In the genomic region with DNA sequence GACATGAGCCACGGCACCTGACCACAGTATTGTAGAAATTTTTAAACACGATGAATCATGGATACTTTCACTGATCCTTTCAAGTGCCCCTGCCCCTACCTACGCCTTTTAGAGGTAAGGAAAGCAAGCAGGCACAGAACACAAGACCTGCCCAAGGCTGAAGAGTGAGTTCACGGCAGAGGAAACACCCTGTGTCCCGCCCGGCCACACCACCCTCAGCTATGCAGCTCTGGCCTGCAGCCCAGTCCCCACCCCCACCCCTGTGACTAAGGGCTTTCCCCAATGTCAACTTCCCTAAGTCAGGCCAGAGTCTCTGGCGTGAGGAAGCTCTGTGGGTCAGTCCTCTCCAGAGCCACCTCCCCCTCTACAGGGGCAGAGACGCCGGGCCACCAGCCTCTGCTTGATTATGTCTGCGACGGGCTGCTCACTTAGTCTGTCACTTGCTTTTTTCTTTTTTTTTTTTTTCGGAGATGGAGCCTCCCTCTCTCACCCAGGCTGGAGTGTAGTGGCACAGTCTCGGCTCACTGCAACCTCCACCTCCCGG, we compare ENCODE assay signal across 8 cellular contexts. TPM values are rescaled to one million over a fixed set of nuclear protein-coding genes. Genes with fewer than 3 reads are reported as not detected.
A peak's percentile ranks its signal among the peaks of the same experiment; 100 is the strongest.
DNase-seq lines count a peak whose midpoint lies in the region; ATAC-seq and TF ChIP-seq lines count a peak whose summit lies in the region.

No MANE protein-coding gene starts in this region.

- H3K4me3 ChIP-seq in HCT116 (replicated peaks in 1 of 2; ENCODE audit: low read depth in 1 of 2, low read length in 2 of 2) (peak overlapping the region; percentile 23 to 32; a peak in 3 of 4 replicates), skin epidermis (no peak overlapping the region)

- no peaks in the 10 kb centered on the region for H3K27me3 ChIP-seq in HCT116 (ENCODE audit: insufficient read depth, low read length)

- no peak for TF ChIP-seq CTCF in HCT116 (IDR thresholded peaks at IDR 0.05 in 2 of 3, conservative IDR thresholded peaks at IDR 0.05 in 1 of 3; ENCODE audit: borderline replicate concordance in 1 of 3, insufficient read depth in 1 of 3, low read depth in 2 of 3, low read length in 2 of 3)

- peak; percentile 91 for ATAC-seq in HCT116
- ATAC-seq in left cardiac atrium, result peak; percentile 83 to 87

- H2AFZ ChIP-seq in HCT116 (ENCODE audit: low read depth, low read length, poor library complexity, severe bottlenecking), result no peak overlapping the region

- peaks cover 18 to 34% of the 10 kb centered on the region in 2 experiments; a peak in 3 of 4 replicates for H3K36me3 ChIP-seq in HCT116 (ENCODE audit: control insufficient read depth in 1 of 2, insufficient read depth in 2 of 2, low read length in 2 of 2)

- no peak for TF ChIP-seq RAD21 in HCT116 (IDR thresholded peaks at IDR 0.05; ENCODE audit: low read depth)

- RAD21 ChIA-PET in HCT116 (lab: Charles Lee; ENCODE audit: low non-redundant PET in 1 of 2, low total read pairs in 2 of 2, uncharacterized antibody in 2 of 2, unreplicated experiment in 2 of 2), result no interaction called here

- H3K4me1 ChIP-seq in HCT116 (ENCODE audit: control insufficient read depth in 1 of 2, insufficient read depth in 2 of 2, low read length in 2 of 2), result peaks cover 55 to 67% of the 10 kb centered on the region in 2 experiments

- TF ChIP-seq POLR2A in HCT116 (IDR thresholded peaks at IDR 0.05; ENCODE audit: borderline replicate concordance, extremely low read depth, insufficient read depth, insufficient read length), result no peak

- H3K27ac ChIP-seq in HCT116 (ENCODE audit: low read depth, low read length) (peak overlapping the region; percentile 94), skin epidermis (peak overlapping the region in 15 of 21 experiments; percentile 7 to 77 (median 58))

- peak overlapping the region; percentile 67 for H3K4me2 ChIP-seq in HCT116 (ENCODE audit: low read length)

- peaks cover 32% of the 10 kb centered on the region for H3K79me2 ChIP-seq in HCT116 (ENCODE audit: insufficient read depth, low read length)

- BruUV-seq in HCT116 (replicated peaks; lab: Mats Ljungman, UMichigan), result no TSS peak

- H3K9me2 ChIP-seq in HCT116 (ENCODE audit: insufficient read depth), result no peaks in the 10 kb centered on the region

- CTCF ChIA-PET in HCT116 (lab: Charles Lee), result interaction anchor here (1.3 to 3.1 kb wide), 2 partner anchors 9 to 18 kb away, joined by 4 to 15 read pairs; a partner anchor contains a TSS

- intact Hi-C loops in HCT116 (cut with micrococcal nuclease) (loop anchor here (1.0 kb wide), 2 partner anchors 9 to 18 kb away; a partner anchor contains a TSS), left cardiac atrium (cut with DNase I) (no loop called here)

- H4K20me1 ChIP-seq in HCT116 (ENCODE audit: insufficient read depth), result no peaks in the 10 kb centered on the region

- peak overlapping the region; percentile 61 for H3K9ac ChIP-seq in HCT116 (ENCODE audit: low read length)

- POLR2A ChIA-PET in HCT116 (lab: Charles Lee), result interaction anchor here (0.6 to 3.2 kb wide), 12 partner anchors 9 to 620 kb away, joined by 3 to 15 read pairs (median 3); a partner anchor contains a TSS

- H3K9me3 ChIP-seq in HCT116 (ENCODE audit: control insufficient read depth in 1 of 2, insufficient read depth in 1 of 2, low read depth in 1 of 2, low read length in 2 of 2), result no peaks in the 10 kb centered on the region

- DNase-seq in HCT116 (ENCODE audit: low read depth, low spot score), result peak; percentile 95
- peak; percentile 57 for DNase-seq in T1000 (lab: John Stamatoyannopoulos, UW)
- DNase-seq in left cardiac atrium, result peak; percentile 76
- DNase-seq in superior temporal gyrus (ENCODE audit: extremely low spot score), result no peak
- DNase-seq in NCI-H510A treated with DMSO at 0.1 percent for 48 hours (lab: John Stamatoyannopoulos, UW), result no peak
- no peak for DNase-seq in T-helper 9 cell
- DNase-seq in NCI-H1436 (lab: John Stamatoyannopoulos, UW), result no peak

TF ChIP-seq in HCT116, 20 proteins besides CTCF, POLR2A, EP300 and RAD21:
- TF ChIP-seq, protein P1, sequence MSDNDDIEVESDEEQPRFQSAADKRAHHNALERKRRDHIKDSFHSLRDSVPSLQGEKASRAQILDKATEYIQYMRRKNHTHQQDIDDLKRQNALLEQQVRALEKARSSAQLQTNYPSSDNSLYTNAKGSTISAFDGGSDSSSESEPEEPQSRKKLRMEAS (IDR thresholded peaks at IDR 0.05), result no peak
- no peak for TF ChIP-seq EGR1 (IDR thresholded peaks at IDR 0.05; ENCODE audit: low read depth)
- TF ChIP-seq EZH2 (IDR thresholded peaks at IDR 0.05), result no peak
- TF ChIP-seq SP1 (IDR thresholded peaks at IDR 0.05; ENCODE audit: low read depth), result no peak
- TF ChIP-seq YY1 (IDR thresholded peaks at IDR 0.05; ENCODE audit: extremely low read depth, insufficient replicate concordance, low read depth, low read length), result peak; percentile 76
- TF ChIP-seq, protein P2, sequence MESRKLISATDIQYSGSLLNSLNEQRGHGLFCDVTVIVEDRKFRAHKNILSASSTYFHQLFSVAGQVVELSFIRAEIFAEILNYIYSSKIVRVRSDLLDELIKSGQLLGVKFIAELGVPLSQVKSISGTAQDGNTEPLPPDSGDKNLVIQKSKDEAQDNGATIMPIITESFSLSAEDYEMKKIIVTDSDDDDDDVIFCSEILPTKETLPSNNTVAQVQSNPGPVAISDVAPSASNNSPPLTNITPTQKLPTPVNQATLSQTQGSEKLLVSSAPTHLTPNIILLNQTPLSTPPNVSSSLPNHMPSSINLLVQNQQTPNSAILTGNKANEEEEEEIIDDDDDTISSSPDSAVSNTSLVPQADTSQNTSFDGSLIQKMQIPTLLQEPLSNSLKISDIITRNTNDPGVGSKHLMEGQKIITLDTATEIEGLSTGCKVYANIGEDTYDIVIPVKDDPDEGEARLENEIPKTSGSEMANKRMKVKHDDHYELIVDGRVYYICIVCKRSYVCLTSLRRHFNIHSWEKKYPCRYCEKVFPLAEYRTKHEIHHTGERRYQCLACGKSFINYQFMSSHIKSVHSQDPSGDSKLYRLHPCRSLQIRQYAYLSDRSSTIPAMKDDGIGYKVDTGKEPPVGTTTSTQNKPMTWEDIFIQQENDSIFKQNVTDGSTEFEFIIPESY (IDR thresholded peaks at IDR 0.05; ENCODE audit: extremely low read depth, insufficient replicate concordance, low read length), result peak; percentile 79
- peak; percentile 61 for TF ChIP-seq TCF7L2 (IDR thresholded peaks at IDR 0.05; ENCODE audit: borderline replicate concordance, extremely low read depth, insufficient read depth, insufficient read length)
- TF ChIP-seq, protein P3, sequence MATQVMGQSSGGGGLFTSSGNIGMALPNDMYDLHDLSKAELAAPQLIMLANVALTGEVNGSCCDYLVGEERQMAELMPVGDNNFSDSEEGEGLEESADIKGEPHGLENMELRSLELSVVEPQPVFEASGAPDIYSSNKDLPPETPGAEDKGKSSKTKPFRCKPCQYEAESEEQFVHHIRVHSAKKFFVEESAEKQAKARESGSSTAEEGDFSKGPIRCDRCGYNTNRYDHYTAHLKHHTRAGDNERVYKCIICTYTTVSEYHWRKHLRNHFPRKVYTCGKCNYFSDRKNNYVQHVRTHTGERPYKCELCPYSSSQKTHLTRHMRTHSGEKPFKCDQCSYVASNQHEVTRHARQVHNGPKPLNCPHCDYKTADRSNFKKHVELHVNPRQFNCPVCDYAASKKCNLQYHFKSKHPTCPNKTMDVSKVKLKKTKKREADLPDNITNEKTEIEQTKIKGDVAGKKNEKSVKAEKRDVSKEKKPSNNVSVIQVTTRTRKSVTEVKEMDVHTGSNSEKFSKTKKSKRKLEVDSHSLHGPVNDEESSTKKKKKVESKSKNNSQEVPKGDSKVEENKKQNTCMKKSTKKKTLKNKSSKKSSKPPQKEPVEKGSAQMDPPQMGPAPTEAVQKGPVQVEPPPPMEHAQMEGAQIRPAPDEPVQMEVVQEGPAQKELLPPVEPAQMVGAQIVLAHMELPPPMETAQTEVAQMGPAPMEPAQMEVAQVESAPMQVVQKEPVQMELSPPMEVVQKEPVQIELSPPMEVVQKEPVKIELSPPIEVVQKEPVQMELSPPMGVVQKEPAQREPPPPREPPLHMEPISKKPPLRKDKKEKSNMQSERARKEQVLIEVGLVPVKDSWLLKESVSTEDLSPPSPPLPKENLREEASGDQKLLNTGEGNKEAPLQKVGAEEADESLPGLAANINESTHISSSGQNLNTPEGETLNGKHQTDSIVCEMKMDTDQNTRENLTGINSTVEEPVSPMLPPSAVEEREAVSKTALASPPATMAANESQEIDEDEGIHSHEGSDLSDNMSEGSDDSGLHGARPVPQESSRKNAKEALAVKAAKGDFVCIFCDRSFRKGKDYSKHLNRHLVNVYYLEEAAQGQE (IDR thresholded peaks at IDR 0.05; ENCODE audit: low read depth), result no peak
- no peak for TF ChIP-seq SRF (IDR thresholded peaks at IDR 0.05; ENCODE audit: low read depth)
- TF ChIP-seq ZFX (IDR thresholded peaks at IDR 0.05), result no peak
- TF ChIP-seq ELF1 (IDR thresholded peaks at IDR 0.05; ENCODE audit: borderline replicate concordance, low read depth), result no peak
- peak; percentile 88 for TF ChIP-seq POLR2AphosphoS5 (IDR thresholded peaks at IDR 0.05; ENCODE audit: low read depth, low read length)
- no peak for TF ChIP-seq CEBPB (IDR thresholded peaks at IDR 0.05; ENCODE audit: low read depth)
- TF ChIP-seq, protein P4, sequence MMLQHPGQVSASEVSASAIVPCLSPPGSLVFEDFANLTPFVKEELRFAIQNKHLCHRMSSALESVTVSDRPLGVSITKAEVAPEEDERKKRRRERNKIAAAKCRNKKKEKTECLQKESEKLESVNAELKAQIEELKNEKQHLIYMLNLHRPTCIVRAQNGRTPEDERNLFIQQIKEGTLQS (IDR thresholded peaks at IDR 0.05), result no peak
- no peak for TF ChIP-seq FOSL1 (IDR thresholded peaks at IDR 0.05; ENCODE audit: low read depth)
- TF ChIP-seq SIN3A (IDR thresholded peaks at IDR 0.05; ENCODE audit: low read depth), result no peak
- no peak for TF ChIP-seq ZNF274 (IDR thresholded peaks at IDR 0.05; ENCODE audit: low read depth, low read length)
- no peak for TF ChIP-seq CBX3 (IDR thresholded peaks at IDR 0.05; ENCODE audit: low read depth)
- TF ChIP-seq JUND (IDR thresholded peaks at IDR 0.05), result no peak
- no peak for TF ChIP-seq EZH2phosphoT487 (IDR thresholded peaks at IDR 0.05; ENCODE audit: borderline replicate concordance)

RNA-seq across cellular contexts. Expression of a gene that starts 8.4 kb away (rescaled TPM):
- total RNA-seq in HCT116 (2021; ENCODE audit: unreplicated experiment), result 79.3 TPM
- polyA plus RNA-seq in HCT116 (2012), result 60.1 and 73.5 TPM in 2 replicates
- total RNA-seq in left cardiac atrium, result 10 to 100 TPM in 1 of 2 donors, 1 to 10 TPM in 1; 7.2 to 14.3 TPM

RNA-seq across cellular contexts. Expression of a gene that starts 13.6 kb away (rescaled TPM):
- total RNA-seq in HCT116 (2021; ENCODE audit: unreplicated experiment), result 43.2 TPM
- polyA plus RNA-seq in HCT116 (2012), result 25.9 and 27.2 TPM in 2 replicates
- 1 to 10 TPM; 5.8 to 6.7 TPM for total RNA-seq in left cardiac atrium

RNA-seq across cellular contexts. Expression of a gene that starts 35.4 kb away (rescaled TPM):
- total RNA-seq in HCT116 (2021; ENCODE audit: unreplicated experiment) (115 TPM), left cardiac atrium (10 to 100 TPM; 27.2 to 28.4 TPM)
- 108 and 113 TPM in 2 replicates for polyA plus RNA-seq in HCT116 (2012)

RNA-seq across cellular contexts. Expression of a gene that starts 49.1 kb away (rescaled TPM):
- total RNA-seq in HCT116 (2021; ENCODE audit: unreplicated experiment) (23.3 TPM), left cardiac atrium (10 to 100 TPM; 21.4 to 26.2 TPM)
- polyA plus RNA-seq in HCT116 (2012), result 17.9 and 19.0 TPM in 2 replicates

RNA-seq across cellular contexts. Expression of a gene that starts 49.4 kb away (rescaled TPM):
- total RNA-seq in HCT116 (2021; ENCODE audit: unreplicated experiment) (407 TPM), left cardiac atrium (100 to 1,000 TPM; 676 to 729 TPM)
- 326 and 476 TPM in 2 replicates for polyA plus RNA-seq in HCT116 (2012)

Comparison
In these comparisons a context has a peak if more than half of its experiments do, and no peak if none do; other contexts are left out.
1. DNase-seq: peak in HCT116 (single experiment), T1000 (single experiment) and left cardiac atrium (single experiment); none in superior temporal gyrus (single experiment), NCI-H510A treated with DMSO at 0.1 percent for 48 hours (single experiment), T-helper 9 cell (single experiment) and NCI-H1436 (single experiment).
2. H3K4me3 ChIP-seq: peak in HCT116 (2 of 2); none in skin epidermis (0 of 7).